Comparison of ENCODE assay signal across 8 cellular contexts in genomic region chr14:70416322-70416716, GRCh38. TPM values are rescaled to one million over a fixed set of nuclear protein-coding genes. Genes with fewer than 3 reads are reported as not detected.
DNase-seq lines count a peak whose midpoint lies in the region; ATAC-seq and TF ChIP-seq lines count a peak whose summit lies in the region.

No MANE protein-coding gene starts in this region.

- H3K36me3 ChIP-seq in BE2C (no peaks in the 10 kb centered on the region), left ventricle myocardium inferior (peaks cover 6% of the 10 kb centered on the region), gastrocnemius medialis (no peaks in the 10 kb centered on the region)

- no peaks in the 10 kb centered on the region for H3K9me3 ChIP-seq in BE2C
- no peaks in the 10 kb centered on the region for H3K9me3 ChIP-seq in left ventricle myocardium inferior (replicated peaks)
- H3K9me3 ChIP-seq in gastrocnemius medialis = no peaks in the 10 kb centered on the region

- H3K27me3 ChIP-seq in BE2C (no peaks in the 10 kb centered on the region), left ventricle myocardium inferior (ENCODE audit: low read depth) (no peaks in the 10 kb centered on the region), gastrocnemius medialis (no peaks in the 10 kb centered on the region)

- H3K27ac Mint-ChIP-seq in activated B cell treated with CpG ODN at 0.5 μM for 24 hours = peak overlapping the region; percentile 77

- peaks cover 27% of the 10 kb centered on the region for H3K4me1 Mint-ChIP-seq in activated B cell treated with CpG ODN at 0.5 μM for 24 hours

- intact Hi-C loops in activated B cell treated with CpG ODN at 0.5 μM for 24 hours (cut with micrococcal nuclease) (loop anchor here (10.0 kb wide), 1 partner anchor 298 kb away; no protein-coding TSS in a partner anchor), left ventricle myocardium inferior (cut with micrococcal nuclease) (no loop called here), gastrocnemius medialis (cut with DNase I; ENCODE audit: low total_unique reads) (loop anchor here (5.0 kb wide), 1 partner anchor 59 kb away; the partner anchor contains the start of gene COX16)

- H3K4me3 ChIP-seq in BE2C (ENCODE audit: low read depth, low read length) (peak overlapping the region; percentile 100), left ventricle myocardium inferior (peak overlapping the region; percentile 87), gastrocnemius medialis (peak overlapping the region; percentile 63 to 93 (median 80))

- H3K36me3 Mint-ChIP-seq in activated B cell treated with CpG ODN at 0.5 μM for 24 hours (ENCODE audit: low read depth) = peaks cover 21% of the 10 kb centered on the region

- TF ChIP-seq POLR2A in gastrocnemius medialis (IDR thresholded peaks at IDR 0.05) = no peak

- H3K4me3 Mint-ChIP-seq in activated B cell treated with CpG ODN at 0.5 μM for 24 hours = peak overlapping the region; percentile 92

- POLR2A ChIA-PET in HEK293T (lab: Yijun Ruan, JAX) = interaction anchor here (1.9 kb wide), 1 partner anchor 9 kb away, joined by 4 read pairs; no protein-coding TSS in a partner anchor
- POLR2A ChIA-PET in activated B cell treated with CpG ODN at 0.5 μM for 24 hours (lab: Charles Lee) = interaction anchor here (0.7 kb wide), 1 partner anchor 516 kb away, joined by 3 read pairs; no protein-coding TSS in a partner anchor

- H3K4me1 ChIP-seq in BE2C = no peaks in the 10 kb centered on the region
- peaks cover 31% of the 10 kb centered on the region for H3K4me1 ChIP-seq in left ventricle myocardium inferior
- peaks cover 17 to 19% of the 10 kb centered on the region in 2 donors for H3K4me1 ChIP-seq in gastrocnemius medialis

- H3K27ac ChIP-seq in left ventricle myocardium inferior (replicated peaks) = peak overlapping the region; percentile 84
- peak overlapping the region; percentile 69 to 85 (median 82) for H3K27ac ChIP-seq in gastrocnemius medialis

- CTCF ChIA-PET in HEK293T (lab: Yijun Ruan, JAX) (no interaction called here), activated B cell treated with CpG ODN at 0.5 μM for 24 hours (lab: Charles Lee) (no interaction called here)

- in situ Hi-C loops in gastrocnemius medialis (cut with MboI; ENCODE audit: low sequenced_read_pairs in 4 of 4) = no loop called here

- no peaks in the 10 kb centered on the region for H3K9me3 Mint-ChIP-seq in activated B cell treated with CpG ODN at 0.5 μM for 24 hours

- no peak for ATAC-seq in activated B cell treated with CpG ODN at 0.5 μM for 24 hours (ENCODE audit: low read depth)
- no peak for ATAC-seq in gastrocnemius medialis
- ATAC-seq in GM19455 (IDR thresholded peaks at IDR 0.05; ENCODE audit: unreplicated experiment) = no peak
- ATAC-seq in HG02840 (IDR thresholded peaks at IDR 0.05; ENCODE audit: low FRiP score, unreplicated experiment) = no peak

- TF ChIP-seq CTCF in BE2C (IDR thresholded peaks at IDR 0.05; ENCODE audit: low read depth, low read length) (no peak), activated B cell treated with CpG ODN at 0.5 μM for 24 hours (IDR thresholded peaks at IDR 0.05) (no peak), left ventricle myocardium inferior (IDR thresholded peaks at IDR 0.05; ENCODE audit: borderline replicate concordance) (no peak), gastrocnemius medialis (IDR thresholded peaks at IDR 0.05 in 4 of 5, conservative IDR thresholded peaks at IDR 0.05 in 1 of 5) (no peak)

- no peaks in the 10 kb centered on the region for H3K27me3 Mint-ChIP-seq in activated B cell treated with CpG ODN at 0.5 μM for 24 hours

- DNase-seq in BE2C (no peak), HEK293T (ENCODE audit: extremely low spot score) (peak; percentile 17), activated B cell treated with CpG ODN at 0.5 μM for 24 hours (no peak), left ventricle myocardium inferior (no peak), gastrocnemius medialis (no peak), NCI-H774 (lab: John Stamatoyannopoulos, UW) (no peak)

TF ChIP-seq in HEK293T, 16 proteins besides CTCF, POLR2A, EP300 and RAD21:
- no peak for TF ChIP-seq FOXA1 (IDR thresholded peaks at IDR 0.05)
- TF ChIP-seq PKNOX1 (IDR thresholded peaks at IDR 0.05) = no peak
- no peak for TF ChIP-seq ELF4 (IDR thresholded peaks at IDR 0.05)
- no peak for TF ChIP-seq FOXM1 (IDR thresholded peaks at IDR 0.05; ENCODE audit: borderline replicate concordance)
- no peak for TF ChIP-seq ZNF384 (IDR thresholded peaks at IDR 0.05)
- TF ChIP-seq HDGF (IDR thresholded peaks at IDR 0.05; ENCODE audit: borderline replicate concordance) = no peak
- no peak for TF ChIP-seq TARDBP (IDR thresholded peaks at IDR 0.05)
- TF ChIP-seq NFRKB (IDR thresholded peaks at IDR 0.05) = no peak
- TF ChIP-seq SUZ12 (IDR thresholded peaks at IDR 0.05) = no peak
- TF ChIP-seq CTBP1 (IDR thresholded peaks at IDR 0.05; ENCODE audit: borderline replicate concordance) = no peak
- TF ChIP-seq SP1 (IDR thresholded peaks at IDR 0.05) = no peak
- no peak for TF ChIP-seq L3MBTL2 (conservative IDR thresholded peaks at IDR 0.05)
- no peak for TF ChIP-seq LEF1 (IDR thresholded peaks at IDR 0.05; ENCODE audit: borderline replicate concordance)
- TF ChIP-seq BHLHE40 (IDR thresholded peaks at IDR 0.05; ENCODE audit: borderline replicate concordance) = no peak

RNA-seq across cellular contexts. Expression of gene SYNJ2BP, which starts 0.6 kb away (rescaled TPM):
- polyA plus RNA-seq in BE2C (2012; ENCODE audit: insufficient read depth, insufficient read length, low read depth) = 10.8 TPM
- total RNA-seq in activated B cell treated with CpG ODN at 0.5 μM for 24 hours (14.3 and 16.5 TPM in 2 replicates), left ventricle myocardium inferior (67.6 TPM), gastrocnemius medialis (10 to 100 TPM; 21.2 to 34.1 (median 27.1) TPM)

RNA-seq across cellular contexts. Expression of gene ADAM21, which starts 35.7 kb away (rescaled TPM):
- 1.2 TPM for polyA plus RNA-seq in BE2C (2012; ENCODE audit: insufficient read depth, insufficient read length, low read depth)
- 0.11 and 0.12 TPM in 2 replicates for total RNA-seq in activated B cell treated with CpG ODN at 0.5 μM for 24 hours
- 0.38 TPM for total RNA-seq in left ventricle myocardium inferior
- total RNA-seq in gastrocnemius medialis = under 1 TPM in 1 of 4 donors, not detected in 3; 0.24 TPM

RNA-seq across cellular contexts. Expression of gene COX16, which starts 56.8 kb away (rescaled TPM):
- 138 TPM for polyA plus RNA-seq in BE2C (2012; ENCODE audit: insufficient read depth, insufficient read length, low read depth)
- 48.8 and 50.7 TPM in 2 replicates for total RNA-seq in activated B cell treated with CpG ODN at 0.5 μM for 24 hours
- 34.1 TPM for total RNA-seq in left ventricle myocardium inferior
- 10 to 100 TPM; 16.8 to 38.6 (median 26.7) TPM for total RNA-seq in gastrocnemius medialis
